ENCODE assay signal across 8 cellular contexts in the genomic region with DNA sequence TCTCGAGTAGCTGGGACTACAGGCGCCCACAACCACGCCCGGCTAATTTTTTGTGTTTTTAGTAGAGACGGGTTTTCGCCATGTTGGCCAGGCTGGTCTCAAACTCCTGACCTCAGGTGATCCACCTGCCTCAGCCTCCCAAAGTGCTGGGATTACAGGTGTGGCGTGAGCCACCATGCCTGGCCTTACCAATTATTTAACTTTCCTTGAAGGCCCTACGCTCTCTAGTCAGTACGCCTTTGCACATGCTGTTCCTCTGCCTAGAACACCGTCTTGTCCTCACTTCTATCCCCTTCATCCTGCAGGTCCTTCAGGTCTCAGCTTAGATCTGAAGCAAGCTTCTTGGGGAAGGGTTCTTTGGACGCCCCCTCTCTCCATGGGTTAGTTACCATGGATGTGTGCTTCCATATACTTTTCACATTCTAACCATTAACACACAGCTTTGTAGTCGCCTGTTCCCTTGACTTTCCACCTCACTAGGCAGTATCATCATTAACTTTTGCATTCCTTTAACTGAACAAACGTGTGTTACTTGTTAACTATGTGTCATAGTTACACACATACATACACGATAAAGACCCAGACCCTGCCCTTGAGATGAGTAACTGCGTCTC. TPM values are rescaled to one million over a fixed set of nuclear protein-coding genes. Genes with fewer than 3 reads are reported as not detected.
DNase-seq lines count a peak whose midpoint lies in the region; ATAC-seq, FAIRE-seq and TF ChIP-seq lines count a peak whose summit lies in the region.

No MANE protein-coding gene starts in this region.

- H2BK5ac ChIP-seq in mesenchymal stem cell (ENCODE audit: low read depth, low read length, poor library complexity, severe bottlenecking), result no peak overlapping the region

- peak overlapping the region; percentile 97 for H2AFZ ChIP-seq in K562 (ENCODE audit: low read depth, low read length)
- peak overlapping the region; percentile 29 for H2AFZ ChIP-seq in mesenchymal stem cell (ENCODE audit: low read depth, low read length)

- BruUV-seq in K562 (replicated peaks; lab: Mats Ljungman, UMichigan), result TSS peak; percentile 92

- TF ChIP-seq RAD21 in K562 (CRISPR knock-in tag; conservative IDR thresholded peaks at IDR 0.05 in 1 of 2, IDR thresholded peaks at IDR 0.05 in 1 of 2), result no peak

- H2BK12ac ChIP-seq in mesenchymal stem cell (ENCODE audit: low read length in 2 of 2), result peak overlapping the region in 1 of 2 experiments; percentile 75

- H3K18ac ChIP-seq in mesenchymal stem cell (ENCODE audit: low read depth in 1 of 2, low read length in 2 of 2), result peak overlapping the region in 1 of 2 experiments; percentile 63

- no peaks in the 10 kb centered on the region for H3K9me1 ChIP-seq in K562 (ENCODE audit: control insufficient read depth, insufficient read depth, low read length)

- peak overlapping the region in 6 of 10 donors; percentile 2 to 87 (median 62) for H3K27ac ChIP-seq in heart right ventricle
- H3K27ac ChIP-seq in K562 (ENCODE audit: extremely low read depth, low read depth, low read length), result peak overlapping the region; percentile 81
- peak overlapping the region; percentile 62 for H3K27ac ChIP-seq in mesenchymal stem cell (ENCODE audit: low read length, poor library complexity, severe bottlenecking)
- H3K27ac ChIP-seq in vagina, result peak overlapping the region; percentile 31

- H3K36me3 ChIP-seq in heart right ventricle, result peaks cover 0 to 43% (median 8%) of the 10 kb centered on the region in 9 donors
- peaks cover 50% of the 10 kb centered on the region for H3K36me3 ChIP-seq in K562 (ENCODE audit: control insufficient read depth, insufficient read depth, low read length)
- peaks cover 27 to 52% of the 10 kb centered on the region in 2 experiments for H3K36me3 ChIP-seq in mesenchymal stem cell (ENCODE audit: control insufficient read depth in 1 of 2, insufficient read depth in 2 of 2, low read depth in 1 of 2, low read length in 2 of 2)
- H3K36me3 ChIP-seq in vagina, result peaks cover 0 to 19% of the 10 kb centered on the region in 2 donors

- H3K23ac ChIP-seq in mesenchymal stem cell (ENCODE audit: low read length in 2 of 2), result no peak overlapping the region

- no peak overlapping the region for H3K14ac ChIP-seq in mesenchymal stem cell (ENCODE audit: low read length in 2 of 2)

- no peak for DNase-seq in heart right ventricle
- DNase-seq in cardiac septum (ENCODE audit: low spot score), result no peak
- peak in 1 of 4 experiments; percentile 42 for DNase-seq in K562 (ENCODE audit: extremely low read depth in 1 of 4, low spot score in 3 of 4)
- DNase-seq in mesenchymal stem cell, result no peak
- no peak for DNase-seq in vagina (ENCODE audit: extremely low spot score in 2 of 2)
- no peak for DNase-seq in hepatic stellate cell (ENCODE audit: low spot score)
- no peak for DNase-seq in GM10248 (ENCODE audit: extremely low spot score)
- DNase-seq in GM19240 (ENCODE audit: insufficient read length, low spot score), result no peak

- no peak overlapping the region for H4K91ac ChIP-seq in mesenchymal stem cell (ENCODE audit: low read length)

- peak overlapping the region; percentile 72 to 74 for H3K9ac ChIP-seq in K562 (ENCODE audit: insufficient read depth in 1 of 2, low read depth in 2 of 2, low read length in 2 of 2)
- peak overlapping the region; percentile 97 for H3K9ac ChIP-seq in mesenchymal stem cell (ENCODE audit: low read length)

- in situ Hi-C loops in K562 (cut with MboI), result no loop called here

- H3K4me2 ChIP-seq in K562 (ENCODE audit: insufficient read depth, low read length) (peak overlapping the region; percentile 100), mesenchymal stem cell (ENCODE audit: low read length, poor library complexity, severe bottlenecking) (peak overlapping the region; percentile 45)

- ATAC-seq in heart right ventricle, result no peak
- ATAC-seq in K562, result no peak

- no peak for TF ChIP-seq CTCF in heart right ventricle (IDR thresholded peaks at IDR 0.05)
- TF ChIP-seq CTCF in K562 (IDR thresholded peaks at IDR 0.05 in 2 of 3, conservative IDR thresholded peaks at IDR 0.05 in 1 of 3; ENCODE audit: insufficient read depth in 2 of 3, low read depth in 1 of 3, low read length in 3 of 3), result no peak
- no peak for TF ChIP-seq CTCF in vagina (IDR thresholded peaks at IDR 0.05)
- no peak for TF ChIP-seq CTCF in GM10248 (IDR thresholded peaks at IDR 0.05; ENCODE audit: control extremely low read depth, extremely low read depth, low read depth, missing control alignments)

- peaks cover 13% of the 10 kb centered on the region for H3K79me1 ChIP-seq in mesenchymal stem cell (replicated peaks; ENCODE audit: low read length, poor library complexity, severe bottlenecking)

- H3K4ac ChIP-seq in mesenchymal stem cell (ENCODE audit: low read depth in 1 of 2, low read length in 2 of 2), result no peak overlapping the region

- FAIRE-seq in K562 (lab: Jason Lieb, UNC), result no peak

- H3K4me3 ChIP-seq in heart right ventricle (peak overlapping the region in 9 of 10 donors; percentile 56 to 83 (median 71)), K562 (peak overlapping the region; percentile 71), mesenchymal stem cell (ENCODE audit: insufficient read depth in 1 of 2, low read depth in 1 of 2, low read length in 2 of 2) (peak overlapping the region in 1 of 2 experiments; percentile 88), vagina (peak overlapping the region; percentile 60 to 95)

- H3K9me3 ChIP-seq in heart right ventricle, result no peaks in the 10 kb centered on the region
- H3K9me3 ChIP-seq in K562 (replicated peaks; ENCODE audit: control insufficient read depth, insufficient read depth, low read depth, low read length), result no peaks in the 10 kb centered on the region
- H3K9me3 ChIP-seq in mesenchymal stem cell (ENCODE audit: control insufficient read depth, low read length), result no peaks in the 10 kb centered on the region
- no peaks in the 10 kb centered on the region for H3K9me3 ChIP-seq in vagina

- POLR2A ChIA-PET in K562 (lab: Yijun Ruan, JAX) (interaction anchor here (0.6 to 7.1 kb wide), 14 partner anchors 11 to 625 kb away, joined by 3 to 47 read pairs (median 4); a partner anchor contains a TSS), GM10248 (lab: Yijun Ruan, JAX) (interaction anchor here (0.7 kb wide), 1 partner anchor 22 kb away, joined by 4 read pairs; no protein-coding TSS in a partner anchor)

- peak overlapping the region; percentile 64 for H4K8ac ChIP-seq in mesenchymal stem cell (ENCODE audit: low read length)

- no peaks in the 10 kb centered on the region; the same call in 1 of the 2 replicates for H4K20me1 ChIP-seq in K562 (replicated peaks; ENCODE audit: control insufficient read depth, insufficient read depth, low read length)

- CTCF ChIA-PET in K562 (lab: Yijun Ruan, JAX; ENCODE audit: low intra/inter-chr PET ratio), result no interaction called here
- CTCF ChIA-PET in GM10248 (lab: Yijun Ruan, JAX), result interaction anchor here (0.7 to 4.5 kb wide), 17 partner anchors 10 to 357 kb away, joined by 3 to 24 read pairs (median 7); no protein-coding TSS in a partner anchor

- H3K4me1 ChIP-seq in heart right ventricle (peaks cover 17 to 63% (median 41%) of the 10 kb centered on the region in 9 donors), K562 (replicated peaks in 1 of 2; ENCODE audit: control insufficient read depth in 2 of 2, insufficient read depth in 2 of 2, low read length in 2 of 2) (peaks cover 38 to 72% of the 10 kb centered on the region in 2 experiments), mesenchymal stem cell (ENCODE audit: control insufficient read depth, insufficient read depth, low read depth, low read length) (peaks cover 25% of the 10 kb centered on the region), vagina (peaks cover 66% of the 10 kb centered on the region)

- peaks cover 44% of the 10 kb centered on the region for H3K79me2 ChIP-seq in K562 (ENCODE audit: control insufficient read depth, insufficient read depth, low read length)

- TF ChIP-seq EP300 in K562 (IDR thresholded peaks at IDR 0.05; ENCODE audit: low read length), result no peak

- H2BK15ac ChIP-seq in mesenchymal stem cell (ENCODE audit: low read depth, poor library complexity, severe bottlenecking), result no peak overlapping the region

- intact Hi-C loops in heart right ventricle (cut with DNase I), result loop anchor here in 5 of 10 donors (1.0 to 10.0 kb wide), 5 partner anchors 31 to 127 kb away; a partner anchor contains a TSS
- intact Hi-C loops in cardiac septum (cut with DNase I), result no loop called here
- intact Hi-C loops in K562 (cut with micrococcal nuclease), result loop anchor here (2.0 to 5.0 kb wide), 4 partner anchors 80 to 385 kb away; a partner anchor contains a TSS
- intact Hi-C loops in vagina (cut with DNase I), result loop anchor here (10.0 kb wide), 1 partner anchor 127 kb away; a partner anchor contains a TSS

- H3K27me3 ChIP-seq in heart right ventricle (no peaks in the 10 kb centered on the region), K562 (ENCODE audit: control insufficient read depth in 2 of 2, insufficient read depth in 2 of 2, low read length in 2 of 2) (no peaks in the 10 kb centered on the region), mesenchymal stem cell (ENCODE audit: control insufficient read depth in 1 of 2, insufficient read depth in 1 of 2, low read length in 2 of 2) (no peaks in the 10 kb centered on the region), vagina (no peaks in the 10 kb centered on the region)

- no peak overlapping the region for H2BK120ac ChIP-seq in mesenchymal stem cell (ENCODE audit: low read depth, low read length)

- no peak for TF ChIP-seq POLR2A in K562 (conservative IDR thresholded peaks at IDR 0.05)
- no peak for TF ChIP-seq POLR2A in vagina (IDR thresholded peaks at IDR 0.05)

- WGBS in heart right ventricle, 2 donors, result 72 to 73% methylated on average over 15 of the region's 15 CpGs
- 53% methylated on average over 15 of the region's 15 CpGs for WGBS in K562 (ENCODE audit: insufficient coverage, low coverage, missing lambda C conversion rate)
- WGBS in mesenchymal stem cell, result 72% methylated on average over 15 of the region's 15 CpGs

- no peak overlapping the region for H2AK5ac ChIP-seq in mesenchymal stem cell (ENCODE audit: low read length, severe bottlenecking)

RNA-seq across cellular contexts. Expression of a gene that starts 0.6 kb away (rescaled TPM):
- total RNA-seq in heart right ventricle (100 to 1,000 TPM in 9 of 10 donors, 10 to 100 TPM in 1; 96.7 to 168 (median 124) TPM), cardiac septum (80.0 TPM), K562 (2014; rRNA removed) (265 and 341 TPM in 2 replicates), K562 (2014; rRNA removed; fragmentation: Illumina TruSeq; extraction: Trizol) (174 and 206 TPM in 2 replicates), K562 (2015; rRNA removed; fragmentation: Illumina TruSeq; extraction: Trizol) (332 and 336 TPM in 2 replicates), K562 (2021) (378 and 393 TPM in 2 replicates), vagina (119 TPM)
- polyA plus RNA-seq in heart right ventricle (100 to 1,000 TPM; 153 to 189 TPM), K562 (2011; rRNA removed) (507 and 542 TPM in 2 replicates), K562 (2014; fragmentation: Illumina TruSeq; extraction: Trizol) (604 and 714 TPM in 2 replicates), K562 (2014; fragmentation: Nextera tagmentation; extraction: Ambion mirVana) (1,000 to 10,000 TPM in 1 of 2 experiments, 100 to 1,000 TPM in 1; 733 to 1,123 TPM), K562 (2014; rRNA removed) (568 and 645 TPM in 2 replicates)
- 21.6 and 54.5 TPM in 2 replicates for total RNA-seq in K562 (2011; cell fraction: chromatin; rRNA removed; ENCODE audit: low replicate concordance)
- 72.7 and 74.7 TPM in 2 replicates for total RNA-seq in K562 (2011; cell fraction: nucleolus; rRNA removed)
- total RNA-seq in K562 (2011; cell fraction: nucleoplasm; rRNA removed), result 70.9 and 89.2 TPM in 2 replicates
- 869 and 1,641 TPM in 2 replicates for polyA plus RNA-seq in K562 (2011; cell fraction: cytosol; rRNA removed)
- 256 and 267 TPM in 2 replicates for polyA plus RNA-seq in K562 (2011; cell fraction: nucleus; rRNA removed)
- 454 and 820 TPM in 2 replicates for polyA plus RNA-seq in K562 (2012)
- 83.2 and 101 TPM in 2 replicates for polyA minus RNA-seq in K562 (2011; rRNA and poly(A)+ RNA removed)
- 93.9 and 97.2 TPM in 2 replicates for polyA minus RNA-seq in K562 (2011; cell fraction: cytosol; rRNA and poly(A)+ RNA removed)
- polyA minus RNA-seq in K562 (2011; cell fraction: nucleus; rRNA and poly(A)+ RNA removed), result 35.3 and 68.5 TPM in 2 replicates
- polyA plus RNA-seq in mesenchymal stem cell (2013, experiment 1 of 2), result 413 TPM
- polyA plus RNA-seq in mesenchymal stem cell (2013, experiment 2 of 2), result 407 TPM

RNA-seq across cellular contexts. Expression of a gene that starts 31.9 kb away (rescaled TPM):
- 1,000 to 10,000 TPM in 6 of 10 donors, 100 to 1,000 TPM in 4; 364 to 2,445 (median 1,303) TPM for total RNA-seq in heart right ventricle
- 1,000 to 10,000 TPM in 1 of 2 donors, 100 to 1,000 TPM in 1; 223 to 1,054 TPM for polyA plus RNA-seq in heart right ventricle
- total RNA-seq in cardiac septum, result 1,261 TPM
- 62.5 and 206 TPM in 2 replicates for total RNA-seq in K562 (2011; cell fraction: chromatin; rRNA removed; ENCODE audit: low replicate concordance)
- total RNA-seq in K562 (2011; cell fraction: nucleolus; rRNA removed), result 132 and 134 TPM in 2 replicates
- total RNA-seq in K562 (2011; cell fraction: nucleoplasm; rRNA removed), result 72.1 and 81.0 TPM in 2 replicates
- total RNA-seq in K562 (2014; rRNA removed), result 60.7 and 94.5 TPM in 2 replicates
- total RNA-seq in K562 (2014; rRNA removed; fragmentation: Illumina TruSeq; extraction: Trizol), result 11.4 and 18.2 TPM in 2 replicates
- total RNA-seq in K562 (2015; rRNA removed; fragmentation: Illumina TruSeq; extraction: Trizol), result 28.8 and 33.3 TPM in 2 replicates
- total RNA-seq in K562 (2021), result 148 and 155 TPM in 2 replicates
- 10.3 and 11.4 TPM in 2 replicates for polyA plus RNA-seq in K562 (2011; rRNA removed)
- 11.4 and 26.8 TPM in 2 replicates for polyA plus RNA-seq in K562 (2011; cell fraction: cytosol; rRNA removed)
- polyA plus RNA-seq in K562 (2011; cell fraction: nucleus; rRNA removed), result 58.5 and 126 TPM in 2 replicates
- 66.6 and 106 TPM in 2 replicates for polyA plus RNA-seq in K562 (2012)
- 32.8 and 55.3 TPM in 2 replicates for polyA plus RNA-seq in K562 (2014; fragmentation: Illumina TruSeq; extraction: Trizol)
- 1 to 10 TPM in 1 of 2 experiments, under 1 TPM in 1; 0.90 to 1.1 TPM for polyA plus RNA-seq in K562 (2014; fragmentation: Nextera tagmentation; extraction: Ambion mirVana)
- polyA plus RNA-seq in K562 (2014; rRNA removed), result 29.0 and 34.7 TPM in 2 replicates
- 15.1 and 41.9 TPM in 2 replicates for polyA minus RNA-seq in K562 (2011; rRNA and poly(A)+ RNA removed)
- polyA minus RNA-seq in K562 (2011; cell fraction: cytosol; rRNA and poly(A)+ RNA removed), result 127 and 146 TPM in 2 replicates
- polyA minus RNA-seq in K562 (2011; cell fraction: nucleus; rRNA and poly(A)+ RNA removed), result 53.1 and 53.6 TPM in 2 replicates
- polyA plus RNA-seq in mesenchymal stem cell (2013, experiment 1 of 2), result 25.9 TPM
- 23.7 TPM for polyA plus RNA-seq in mesenchymal stem cell (2013, experiment 2 of 2)
- 31.9 TPM for total RNA-seq in vagina

RNA-seq across cellular contexts. Expression of a gene that starts 48.4 kb away (rescaled TPM):
- under 1 TPM; 0.09 to 0.42 (median 0.27) TPM for total RNA-seq in heart right ventricle
- polyA plus RNA-seq in heart right ventricle, result under 1 TPM; 0.23 to 0.44 TPM
- 0.35 TPM for total RNA-seq in cardiac septum
- total RNA-seq in K562 (2011; cell fraction: chromatin; rRNA removed; ENCODE audit: low replicate concordance), result 0.19 and 2.1 TPM in 2 replicates
- 0.79 and 1.3 TPM in 2 replicates for total RNA-seq in K562 (2011; cell fraction: nucleolus; rRNA removed)
- total RNA-seq in K562 (2011; cell fraction: nucleoplasm; rRNA removed), result 0.73 and 0.84 TPM in 2 replicates
- 0.09 TPM in 1 of 2 replicates, not detected in the other for total RNA-seq in K562 (2014; rRNA removed)
- not detected in 2 replicates for total RNA-seq in K562 (2014; rRNA removed; fragmentation: Illumina TruSeq; extraction: Trizol)
- total RNA-seq in K562 (2015; rRNA removed; fragmentation: Illumina TruSeq; extraction: Trizol), result 0.15 TPM in 1 of 2 replicates, not detected in the other
- total RNA-seq in K562 (2021), result 0.16 TPM in 1 of 2 replicates, not detected in the other
- 0.07 and 0.09 TPM in 2 replicates for polyA plus RNA-seq in K562 (2011; rRNA removed)
- polyA plus RNA-seq in K562 (2011; cell fraction: cytosol; rRNA removed), result 0.15 TPM in 1 of 2 replicates, not detected in the other
- polyA plus RNA-seq in K562 (2011; cell fraction: nucleus; rRNA removed), result 0.86 and 1.5 TPM in 2 replicates
- polyA plus RNA-seq in K562 (2012), result 0.34 and 3.9 TPM in 2 replicates
- not detected in 2 replicates for polyA plus RNA-seq in K562 (2014; fragmentation: Illumina TruSeq; extraction: Trizol)
- under 1 TPM; 0.06 to 0.17 TPM for polyA plus RNA-seq in K562 (2014; fragmentation: Nextera tagmentation; extraction: Ambion mirVana)
- polyA plus RNA-seq in K562 (2014; rRNA removed), result 0.09 and 0.15 TPM in 2 replicates
- 0.11 TPM in 1 of 2 replicates, not detected in the other for polyA minus RNA-seq in K562 (2011; rRNA and poly(A)+ RNA removed)
- not detected in 2 replicates for polyA minus RNA-seq in K562 (2011; cell fraction: cytosol; rRNA and poly(A)+ RNA removed)
- 0.54 and 0.67 TPM in 2 replicates for polyA minus RNA-seq in K562 (2011; cell fraction: nucleus; rRNA and poly(A)+ RNA removed)
- polyA plus RNA-seq in mesenchymal stem cell (2013, experiment 1 of 2), result 3.4 TPM
- 3.1 TPM for polyA plus RNA-seq in mesenchymal stem cell (2013, experiment 2 of 2)
- total RNA-seq in vagina, result 1.2 TPM

Comparison
In these comparisons a context has a peak if more than half of its experiments do, and no peak if none do; other contexts are left out.
1. H3K27ac ChIP-seq: peak in every context shown above with its lines; median percentile 81 in K562; 62 in heart right ventricle; 62 in mesenchymal stem cell; 31 in vagina.